Comparison of ENCODE assay signal across 8 cellular contexts in genomic region chr5:133610489-133611356, GRCh38. TPM values are rescaled to one million over a fixed set of nuclear protein-coding genes. Genes with fewer than 3 reads are reported as not detected.
DNase-seq lines count a peak whose midpoint lies in the region; ATAC-seq and TF ChIP-seq lines count a peak whose summit lies in the region.

No MANE protein-coding gene starts in this region.

- peak overlapping the region; percentile 37; the same call in 1 of the 2 replicates for H3K4me2 ChIP-seq in SK-N-SH

- no peak overlapping the region for H3K27ac ChIP-seq in SK-N-SH (ENCODE audit: low read depth in 2 of 2, low read length in 1 of 2)

- ATAC-seq in HG02759 (IDR thresholded peaks at IDR 0.05; ENCODE audit: unreplicated experiment) (peak; percentile 66), left lobe of liver (peak; percentile 97), HG03520 (IDR thresholded peaks at IDR 0.05; ENCODE audit: unreplicated experiment) (no peak), HG03135 (IDR thresholded peaks at IDR 0.05; ENCODE audit: unreplicated experiment) (no peak)
- peak; percentile 75 for ATAC-seq in stimulated activated effector memory CD8-positive, alpha-beta T cell treated with anti-CD3 and anti-CD28 coated beads, Interleukin-12 subunit alpha, Interleukin-12 subunit beta, amount 100 ng/mL, for 72 hours

- peak overlapping the region; percentile 26 to 35; a peak in 3 of 4 replicates for H3K4me3 ChIP-seq in SK-N-SH (ENCODE audit: low read depth in 2 of 2, low read length in 1 of 2)

- H3K9me3 ChIP-seq in SK-N-SH, result no peaks in the 10 kb centered on the region

- peaks cover 0 to 29% of the 10 kb centered on the region in 2 experiments; a peak in 2 of 4 replicates for H3K4me1 ChIP-seq in SK-N-SH (ENCODE audit: control insufficient read depth in 1 of 2, insufficient read depth in 2 of 2, low read depth in 1 of 2, low read length in 1 of 2)

- H3K9ac ChIP-seq in SK-N-SH, result no peak overlapping the region

- H3K36me3 ChIP-seq in SK-N-SH (replicated peaks in 1 of 2; ENCODE audit: control insufficient read depth in 1 of 2, insufficient read depth in 2 of 2, low read length in 1 of 2), result no peaks in the 10 kb centered on the region

- TF ChIP-seq EP300 in SK-N-SH (IDR thresholded peaks at IDR 0.05; ENCODE audit: borderline replicate concordance in 1 of 2, low read depth in 1 of 2, low read length in 1 of 2), result no peak

- DNase-seq in COLO829 (ENCODE audit: low spot score), result peak; percentile 23
- peak; percentile 87 for DNase-seq in SK-N-SH
- peak; percentile 19 for DNase-seq in dedifferentiated amniotic fluid mesenchymal stem cell (ENCODE audit: extremely low spot score)
- DNase-seq in left lobe of liver (ENCODE audit: low spot score), result peak; percentile 81
- DNase-seq in stimulated activated effector memory CD8-positive, alpha-beta T cell treated with anti-CD3 and anti-CD28 coated beads, Interleukin-12 subunit alpha, Interleukin-12 subunit beta, amount 100 ng/mL, for 72 hours (ENCODE audit: low spot score in 2 of 2), result peak; percentile 10 to 60

- H3K4me3 Mint-ChIP-seq in stimulated activated effector memory CD8-positive, alpha-beta T cell treated with anti-CD3 and anti-CD28 coated beads, Interleukin-12 subunit alpha, Interleukin-12 subunit beta, amount 100 ng/mL, for 72 hours, result peak overlapping the region; percentile 51

- H3F3A ChIP-seq in SK-N-SH (replicated peaks; ENCODE audit: insufficient read depth), result no peaks in the 10 kb centered on the region

- no peaks in the 10 kb centered on the region for H3K36me3 Mint-ChIP-seq in stimulated activated effector memory CD8-positive, alpha-beta T cell treated with anti-CD3 and anti-CD28 coated beads, Interleukin-12 subunit alpha, Interleukin-12 subunit beta, amount 100 ng/mL, for 72 hours

- H3K9me3 Mint-ChIP-seq in stimulated activated effector memory CD8-positive, alpha-beta T cell treated with anti-CD3 and anti-CD28 coated beads, Interleukin-12 subunit alpha, Interleukin-12 subunit beta, amount 100 ng/mL, for 72 hours, result no peaks in the 10 kb centered on the region

- no peaks in the 10 kb centered on the region for H3K79me2 ChIP-seq in SK-N-SH (ENCODE audit: insufficient read depth)

- no peaks in the 10 kb centered on the region for H4K20me1 ChIP-seq in SK-N-SH (ENCODE audit: insufficient read depth)

- CTCF ChIA-PET in SK-N-SH (lab: Yijun Ruan, JAX), result interaction anchor here (0.6 to 9.1 kb wide), 30 partner anchors 9 to 500 kb away, joined by 3 to 97 read pairs (median 4); no protein-coding TSS in a partner anchor

- peak; percentile 45 for TF ChIP-seq CTCF in SK-N-SH (IDR thresholded peaks at IDR 0.05)

- TF ChIP-seq RAD21 in SK-N-SH (IDR thresholded peaks at IDR 0.05; ENCODE audit: low read length), result peak; percentile 71

- peaks cover 37% of the 10 kb centered on the region for H3K27me3 ChIP-seq in SK-N-SH (ENCODE audit: insufficient read depth)

- H3K9me2 ChIP-seq in SK-N-SH, result no peaks in the 10 kb centered on the region

- peaks cover 8% of the 10 kb centered on the region for H3K4me1 Mint-ChIP-seq in stimulated activated effector memory CD8-positive, alpha-beta T cell treated with anti-CD3 and anti-CD28 coated beads, Interleukin-12 subunit alpha, Interleukin-12 subunit beta, amount 100 ng/mL, for 72 hours

- POLR2A ChIA-PET in SK-N-SH (lab: Yijun Ruan, JAX), result no interaction called here

- 52% methylated on average over 13 of the region's 57 CpGs for WGBS in SK-N-SH (ENCODE audit: low lambda C conversion rate)

- no peak overlapping the region for H2AFZ ChIP-seq in SK-N-SH (ENCODE audit: low read depth)

- no peak overlapping the region for H3K27ac Mint-ChIP-seq in stimulated activated effector memory CD8-positive, alpha-beta T cell treated with anti-CD3 and anti-CD28 coated beads, Interleukin-12 subunit alpha, Interleukin-12 subunit beta, amount 100 ng/mL, for 72 hours

TF ChIP-seq in SK-N-SH, 30 proteins besides CTCF, POLR2A, EP300 and RAD21:
- TF ChIP-seq ELF1 (IDR thresholded peaks at IDR 0.05), result no peak
- TF ChIP-seq, protein P1, sequence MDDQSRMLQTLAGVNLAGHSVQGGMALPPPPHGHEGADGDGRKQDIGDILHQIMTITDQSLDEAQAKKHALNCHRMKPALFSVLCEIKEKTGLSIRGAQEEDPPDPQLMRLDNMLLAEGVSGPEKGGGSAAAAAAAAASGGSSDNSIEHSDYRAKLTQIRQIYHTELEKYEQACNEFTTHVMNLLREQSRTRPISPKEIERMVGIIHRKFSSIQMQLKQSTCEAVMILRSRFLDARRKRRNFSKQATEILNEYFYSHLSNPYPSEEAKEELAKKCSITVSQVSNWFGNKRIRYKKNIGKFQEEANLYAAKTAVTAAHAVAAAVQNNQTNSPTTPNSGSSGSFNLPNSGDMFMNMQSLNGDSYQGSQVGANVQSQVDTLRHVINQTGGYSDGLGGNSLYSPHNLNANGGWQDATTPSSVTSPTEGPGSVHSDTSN (IDR thresholded peaks at IDR 0.05), result peak; percentile 51
- peak; percentile 51 for TF ChIP-seq SMC3 (IDR thresholded peaks at IDR 0.05; ENCODE audit: low read depth, low read length)
- no peak for TF ChIP-seq YY1 (IDR thresholded peaks at IDR 0.05; ENCODE audit: low read depth)
- TF ChIP-seq REST (IDR thresholded peaks at IDR 0.05; ENCODE audit: low read depth, low read length), result peak; percentile 95

RNA-seq across cellular contexts. Expression of gene FSTL4, which starts 1.6 kb away (rescaled TPM):
- not detected in 2 replicates for polyA plus RNA-seq in SK-N-SH (2012; rRNA removed)
- 0.01 TPM in 1 of 2 replicates, not detected in the other for polyA plus RNA-seq in SK-N-SH (2012; cell fraction: cytosol; rRNA removed)
- not detected in 2 replicates for polyA plus RNA-seq in SK-N-SH (2012; cell fraction: nucleus; rRNA removed)
- total RNA-seq in left lobe of liver, result not detected

Comparison
In these comparisons a context has a peak if more than half of its experiments do, and no peak if none do; other contexts are left out.
1. DNase-seq: peak in every context shown above with its lines; median percentile 87 in SK-N-SH; 81 in left lobe of liver; 35 in stimulated activated effector memory CD8-positive, alpha-beta T cell treated with anti-CD3 and anti-CD28 coated beads, Interleukin-12 subunit alpha, Interleukin-12 subunit beta, amount 100 ng/mL, for 72 hours; 23 in COLO829; 19 in dedifferentiated amniotic fluid mesenchymal stem cell.
2. ATAC-seq: peak in HG02759 (single experiment), left lobe of liver (single experiment) and stimulated activated effector memory CD8-positive, alpha-beta T cell treated with anti-CD3 and anti-CD28 coated beads, Interleukin-12 subunit alpha, Interleukin-12 subunit beta, amount 100 ng/mL, for 72 hours (single experiment); none in HG03520 (single experiment) and HG03135 (single experiment).